1 cellular context compared by ENCODE assay signal in genomic region chr2:64056021-64056420, GRCh38.
TF ChIP-seq lines count a peak whose summit lies in the region.

No MANE protein-coding gene starts in this region.

TF ChIP-seq in SK-N-SH, 30 proteins besides CTCF, POLR2A, EP300 and RAD21 (continued from another document):
- TF ChIP-seq IRF3 (IDR thresholded peaks at IDR 0.05; ENCODE audit: low read depth, low read length) (no peak), NFIC (IDR thresholded peaks at IDR 0.05; ENCODE audit: borderline replicate concordance) (no peak)
